Comparison of ENCODE assay signal across 4 cellular contexts in genomic region chr2:113510913-113511312, GRCh38. TPM values are rescaled to one million over a fixed set of nuclear protein-coding genes. Genes with fewer than 3 reads are reported as not detected.
"Had no signal": no experiment of that assay in that cellular context is flagged by ENCODE, and none has a peak within 500 bp of the region (broad histone marks: within the 10 kb centered on the region; RNA-seq: fewer than 3 reads in every experiment).

No MANE protein-coding gene starts in this region.

RNA-seq across cellular contexts. Expression of gene FOXD4L1, which starts 12.4 kb away (rescaled TPM):
- total RNA-seq: ascending aorta, astrocyte, cardiac septum had no signal
- polyA plus RNA-seq: cardiac muscle cell had no signal
